13 cellular contexts compared by ENCODE assay signal in genomic region chr4:147829401-147830101, GRCh38.
DNase-seq lines count a peak whose midpoint lies in the region; ATAC-seq and TF ChIP-seq lines count a peak whose summit lies in the region.
"Had no signal": no experiment of that assay in that cellular context is flagged by ENCODE, and none has a peak within 500 bp of the region (broad histone marks: within the 10 kb centered on the region; RNA-seq: fewer than 3 reads in every experiment).

No MANE protein-coding gene starts in this region.

- peak overlapping the region; percentile 50 for H3K27ac Mint-ChIP-seq in Caco-2 (ENCODE audit: unreplicated experiment)
- no peak overlapping the region for H3K27ac Mint-ChIP-seq in activated CD4-positive, alpha-beta T cell treated with anti-CD3 and anti-CD28 coated beads for 36 hours
- no peak overlapping the region for H3K27ac Mint-ChIP-seq in CD8-positive, alpha-beta T cell
- H3K27ac Mint-ChIP-seq: stimulated activated naive B cell treated with anti-CD40 and anti-IgM and Interleukin-4, amounts not matched to agents 10 μg/mL and 1 μg/mL and 100 μg/mL, for 72 hours had no signal

- H3K36me3 Mint-ChIP-seq in Caco-2 (ENCODE audit: insufficient read depth, unreplicated experiment) = peaks cover 12% of the 10 kb centered on the region
- peaks cover 7% of the 10 kb centered on the region for H3K36me3 Mint-ChIP-seq in activated CD4-positive, alpha-beta T cell treated with anti-CD3 and anti-CD28 coated beads for 36 hours (ENCODE audit: low read depth)
- peaks cover under 1% of the 10 kb centered on the region for H3K36me3 Mint-ChIP-seq in CD8-positive, alpha-beta T cell
- H3K36me3 Mint-ChIP-seq: stimulated activated naive B cell treated with anti-CD40 and anti-IgM and Interleukin-4, amounts not matched to agents 10 μg/mL and 1 μg/mL and 100 μg/mL, for 72 hours had no signal

- CTCF ChIA-PET in Caco-2 (lab: Charles Lee) = no interaction called here
- CTCF ChIA-PET in activated CD4-positive, alpha-beta T cell treated with anti-CD3 and anti-CD28 coated beads for 36 hours (lab: Charles Lee) = no interaction called here
- CTCF ChIA-PET in CD8-positive, alpha-beta T cell (lab: Charles Lee) = interaction anchor here (4.9 kb wide), 1 partner anchor 37 kb away, joined by 32 read pairs; no protein-coding TSS in a partner anchor

- POLR2A ChIA-PET in Caco-2 (lab: Charles Lee) = no interaction called here
- POLR2A ChIA-PET in activated CD4-positive, alpha-beta T cell treated with anti-CD3 and anti-CD28 coated beads for 36 hours (lab: Charles Lee) = no interaction called here
- POLR2A ChIA-PET in CD8-positive, alpha-beta T cell (lab: Charles Lee) = no interaction called here

- TF ChIP-seq CTCF in Caco-2 (IDR thresholded peaks at IDR 0.05; ENCODE audit: insufficient read depth in 1 of 2, low read depth in 1 of 2, low read length in 1 of 2, severe bottlenecking in 1 of 2, unreplicated experiment in 1 of 2) (no peak), body of pancreas (IDR thresholded peaks at IDR 0.05) (no peak)
- TF ChIP-seq CTCF in CD8-positive, alpha-beta T cell (IDR thresholded peaks at IDR 0.05) = no peak

- intact Hi-C loops in Caco-2 (cut with micrococcal nuclease; ENCODE audit: unreplicated experiment) = no loop called here
- intact Hi-C loops in body of pancreas (cut with DNase I) = no loop called here
- intact Hi-C loops in left cardiac atrium (cut with DNase I) = loop anchor here (10.0 kb wide), 2 partner anchors 55 to 95 kb away; partner anchors contain the start of gene ARHGAP10 (in 1 of the 2)
- intact Hi-C loops in sciatic nerve (cut with DNase I) = no loop called here
- intact Hi-C loops in activated CD4-positive, alpha-beta T cell treated with anti-CD3 and anti-CD28 coated beads for 36 hours (cut with DNase I, micrococcal nuclease) = no loop called here
- intact Hi-C loops in CD8-positive, alpha-beta T cell (cut with DNase I, micrococcal nuclease) = no loop called here

- DNase-seq in Caco-2 (no peak), body of pancreas (peak in 3 of 4 donors; percentile 29 to 58 (median 51)), left cardiac atrium (peak; percentile 54), sciatic nerve (ENCODE audit: low spot score) (no peak), HuH-7 (ENCODE audit: low spot score) (no peak)
- no peak for DNase-seq in activated CD4-positive, alpha-beta T cell treated with anti-CD3 and anti-CD28 coated beads for 36 hours
- no peak for DNase-seq in CD8-positive, alpha-beta T cell
- DNase-seq: BE2C; NCI-H1694 treated with DMSO at 0.1 percent for 48 hours; stimulated activated CD4-positive, alpha-beta T cell treated with anti-CD3 and anti-CD28 coated beads, Interleukin-12 subunit alpha, Interleukin-12 subunit beta, amount 100 ng/mL, for 4 hours; stimulated activated naive B cell treated with anti-CD40 and anti-IgM and Interleukin-4, amounts not matched to agents 10 μg/mL and 1 μg/mL and 100 μg/mL, for 72 hours had no signal

- TF ChIP-seq POLR2A in body of pancreas (IDR thresholded peaks at IDR 0.05) = no peak

- H3K4me3 Mint-ChIP-seq in Caco-2 (ENCODE audit: unreplicated experiment) = no peak overlapping the region
- H3K4me3 Mint-ChIP-seq in activated CD4-positive, alpha-beta T cell treated with anti-CD3 and anti-CD28 coated beads for 36 hours = no peak overlapping the region
- no peak overlapping the region for H3K4me3 Mint-ChIP-seq in CD8-positive, alpha-beta T cell
- H3K4me3 Mint-ChIP-seq: stimulated activated naive B cell treated with anti-CD40 and anti-IgM and Interleukin-4, amounts not matched to agents 10 μg/mL and 1 μg/mL and 100 μg/mL, for 72 hours had no signal

- no peaks in the 10 kb centered on the region for H3K27me3 Mint-ChIP-seq in Caco-2 (ENCODE audit: insufficient read depth, unreplicated experiment)
- no peaks in the 10 kb centered on the region for H3K27me3 Mint-ChIP-seq in activated CD4-positive, alpha-beta T cell treated with anti-CD3 and anti-CD28 coated beads for 36 hours
- no peaks in the 10 kb centered on the region for H3K27me3 Mint-ChIP-seq in CD8-positive, alpha-beta T cell (ENCODE audit: low read depth)
- H3K27me3 Mint-ChIP-seq: stimulated activated naive B cell treated with anti-CD40 and anti-IgM and Interleukin-4, amounts not matched to agents 10 μg/mL and 1 μg/mL and 100 μg/mL, for 72 hours had no signal

- 72 to 77% methylated on average over 13 of the region's 13 CpGs for WGBS in body of pancreas, 2 donors

- no peaks in the 10 kb centered on the region for H3K36me3 ChIP-seq in Caco-2 (ENCODE audit: control insufficient read depth, insufficient read depth, low read length)
- H3K36me3 ChIP-seq in body of pancreas (replicated peaks in 1 of 2; ENCODE audit: insufficient read depth in 1 of 2, low read depth in 2 of 2) = no peaks in the 10 kb centered on the region
- H3K36me3 ChIP-seq in CD8-positive, alpha-beta T cell (ENCODE audit: insufficient read depth, low read length) = no peaks in the 10 kb centered on the region

- H3K9me3 ChIP-seq in Caco-2 = no peaks in the 10 kb centered on the region
- H3K9me3 ChIP-seq in body of pancreas = no peaks in the 10 kb centered on the region
- no peaks in the 10 kb centered on the region for H3K9me3 ChIP-seq in CD8-positive, alpha-beta T cell (ENCODE audit: low read length)
- H3K9me3 ChIP-seq: BE2C had no signal

- BruUV-seq in Caco-2 (replicated peaks; lab: Mats Ljungman, UMichigan) = no TSS peak

- H3K4me3 ChIP-seq in Caco-2 (ENCODE audit: low read depth, low read length) = no peak overlapping the region
- no peak overlapping the region for H3K4me3 ChIP-seq in body of pancreas
- no peak overlapping the region for H3K4me3 ChIP-seq in CD8-positive, alpha-beta T cell (ENCODE audit: low read depth, low read length)
- H3K4me3 ChIP-seq: SJSA1 had no signal

- no peaks in the 10 kb centered on the region for H3K27me3 ChIP-seq in Caco-2 (replicated peaks; ENCODE audit: control insufficient read depth, insufficient read depth, low read length)
- no peaks in the 10 kb centered on the region for H3K27me3 ChIP-seq in body of pancreas
- no peaks in the 10 kb centered on the region for H3K27me3 ChIP-seq in CD8-positive, alpha-beta T cell (ENCODE audit: insufficient read depth, low read length)
- H3K27me3 ChIP-seq: BE2C, SJSA1 had no signal

- H3K27ac ChIP-seq in body of pancreas = peak overlapping the region in 3 of 4 donors; percentile 9 to 28 (median 23)
- H3K27ac ChIP-seq in CD8-positive, alpha-beta T cell (ENCODE audit: low read depth, low read length) = no peak overlapping the region
- H3K27ac ChIP-seq: SJSA1 had no signal

- no peaks in the 10 kb centered on the region for H3K9me3 Mint-ChIP-seq in Caco-2 (ENCODE audit: unreplicated experiment)
- H3K9me3 Mint-ChIP-seq in activated CD4-positive, alpha-beta T cell treated with anti-CD3 and anti-CD28 coated beads for 36 hours (ENCODE audit: low read depth) = no peaks in the 10 kb centered on the region
- no peaks in the 10 kb centered on the region for H3K9me3 Mint-ChIP-seq in CD8-positive, alpha-beta T cell
- H3K9me3 Mint-ChIP-seq: stimulated activated naive B cell treated with anti-CD40 and anti-IgM and Interleukin-4, amounts not matched to agents 10 μg/mL and 1 μg/mL and 100 μg/mL, for 72 hours had no signal

- peaks cover 11% of the 10 kb centered on the region; the same call in 1 of the 2 replicates for H3K4me1 ChIP-seq in Caco-2
- peaks cover 61% of the 10 kb centered on the region for H3K4me1 ChIP-seq in body of pancreas
- H3K4me1 ChIP-seq in CD8-positive, alpha-beta T cell (ENCODE audit: insufficient read depth, low read length) = no peaks in the 10 kb centered on the region

- ATAC-seq in body of pancreas (no peak), left cardiac atrium (peak; percentile 65 to 84), sciatic nerve (peak; percentile 79), GM18861 (IDR thresholded peaks at IDR 0.05; ENCODE audit: unreplicated experiment) (no peak)
- no peak for ATAC-seq in activated CD4-positive, alpha-beta T cell treated with anti-CD3 and anti-CD28 coated beads for 36 hours
- ATAC-seq in CD8-positive, alpha-beta T cell = no peak
- ATAC-seq: stimulated activated naive B cell treated with anti-CD40 and anti-IgM and Interleukin-4, amounts not matched to agents 10 μg/mL and 1 μg/mL and 100 μg/mL, for 72 hours had no signal

- peaks cover 19% of the 10 kb centered on the region for H3K4me1 Mint-ChIP-seq in Caco-2 (ENCODE audit: low read depth, unreplicated experiment)
- H3K4me1 Mint-ChIP-seq in activated CD4-positive, alpha-beta T cell treated with anti-CD3 and anti-CD28 coated beads for 36 hours = peaks cover 13% of the 10 kb centered on the region
- no peaks in the 10 kb centered on the region for H3K4me1 Mint-ChIP-seq in CD8-positive, alpha-beta T cell (ENCODE audit: low read depth)

Comparison
In these comparisons a context has a peak if more than half of its experiments do, and no peak if none do; other contexts are left out.
1. DNase-seq: peak in body of pancreas (3 of 4) and left cardiac atrium (single experiment); none in Caco-2 (0 of 2), sciatic nerve (single experiment), activated CD4-positive, alpha-beta T cell treated with anti-CD3 and anti-CD28 coated beads for 36 hours (single experiment), HuH-7 (single experiment) and CD8-positive, alpha-beta T cell (0 of 7).
2. ATAC-seq: peak in left cardiac atrium (2 of 2) and sciatic nerve (single experiment); none in body of pancreas (single experiment), activated CD4-positive, alpha-beta T cell treated with anti-CD3 and anti-CD28 coated beads for 36 hours (single experiment), GM18861 (single experiment) and CD8-positive, alpha-beta T cell (single experiment).
3. intact Hi-C loops: an anchor here in left cardiac atrium (10.0 kb wide); none called in Caco-2, body of pancreas, sciatic nerve, activated CD4-positive, alpha-beta T cell treated with anti-CD3 and anti-CD28 coated beads for 36 hours and CD8-positive, alpha-beta T cell.